Comparison of ENCODE assay signal across 15 cellular contexts in genomic region chr17:73797594-73798110, GRCh38.
A peak's percentile ranks its signal among the peaks of the same experiment; 100 is the strongest.
DNase-seq lines count a peak whose midpoint lies in the region; ATAC-seq and TF ChIP-seq lines count a peak whose summit lies in the region.
"Had no signal": no experiment of that assay in that cellular context is flagged by ENCODE, and none has a peak within 500 bp of the region (broad histone marks: within the 10 kb centered on the region; RNA-seq: fewer than 3 reads in every experiment).

No MANE protein-coding gene starts in this region.

- in situ Hi-C loops in GM23248 (cut with MboI): no loop called here

- H3K27me3 Mint-ChIP-seq in stimulated activated memory B cell treated with anti-CD40 and anti-IgM and Interleukin-4, amounts not matched to agents 10 μg/mL and 1 μg/mL and 100 μg/mL, for 72 hours: peaks cover 56% of the 10 kb centered on the region

- no peak overlapping the region for H3K4me3 Mint-ChIP-seq in stimulated activated memory B cell treated with anti-CD40 and anti-IgM and Interleukin-4, amounts not matched to agents 10 μg/mL and 1 μg/mL and 100 μg/mL, for 72 hours

- H3K79me2 ChIP-seq in GM23248 (ENCODE audit: insufficient read depth): no peaks in the 10 kb centered on the region
- no peaks in the 10 kb centered on the region for H3K79me2 ChIP-seq in hepatocyte

- H3K9me2 ChIP-seq in GM23248 (ENCODE audit: insufficient read depth) (no peaks in the 10 kb centered on the region), hepatocyte (replicated peaks; ENCODE audit: insufficient read depth) (no peaks in the 10 kb centered on the region)

- H2AFZ ChIP-seq in GM23248 (no peak overlapping the region), hepatocyte (no peak overlapping the region)

- peak overlapping the region; percentile 33 for H3K4me2 ChIP-seq in GM23248 (ENCODE audit: unreplicated experiment)
- H3K4me2 ChIP-seq in hepatocyte: peak overlapping the region; percentile 51

- H3K27me3 ChIP-seq in GM23248 (replicated peaks; ENCODE audit: insufficient read depth) (peaks cover 20% of the 10 kb centered on the region), adipocyte (replicated peaks; ENCODE audit: control insufficient read depth, insufficient read depth, low read length) (peaks cover 37% of the 10 kb centered on the region), hepatocyte (no peaks in the 10 kb centered on the region)
- H3K27me3 ChIP-seq: SJCRH30 had no signal

- H3K36me3 ChIP-seq in GM23248 (ENCODE audit: low read depth): no peaks in the 10 kb centered on the region
- H3K36me3 ChIP-seq in adipocyte (ENCODE audit: control insufficient read depth, insufficient read depth, low read length, severe bottlenecking): no peaks in the 10 kb centered on the region
- H3K36me3 ChIP-seq in hepatocyte (replicated peaks; ENCODE audit: insufficient read depth, low read depth): no peaks in the 10 kb centered on the region
- H3K36me3 ChIP-seq: SJCRH30 had no signal

- peak; percentile 14 for ATAC-seq in stimulated activated memory B cell treated with anti-CD40 and anti-IgM and Interleukin-4, amounts not matched to agents 10 μg/mL and 1 μg/mL and 100 μg/mL, for 72 hours
- no peak for ATAC-seq in HG03108 (IDR thresholded peaks at IDR 0.05; ENCODE audit: unreplicated experiment)

- H3K9me3 Mint-ChIP-seq in stimulated activated memory B cell treated with anti-CD40 and anti-IgM and Interleukin-4, amounts not matched to agents 10 μg/mL and 1 μg/mL and 100 μg/mL, for 72 hours: peaks cover 4% of the 10 kb centered on the region

- H4K20me1 ChIP-seq in GM23248 (ENCODE audit: insufficient read depth) (no peaks in the 10 kb centered on the region), hepatocyte (ENCODE audit: insufficient read depth, poor library complexity, severe bottlenecking) (no peaks in the 10 kb centered on the region)

- H3K9ac ChIP-seq in GM23248 (no peak overlapping the region), adipocyte (ENCODE audit: low read length) (no peak overlapping the region)

- no peak overlapping the region for H3K27ac Mint-ChIP-seq in stimulated activated memory B cell treated with anti-CD40 and anti-IgM and Interleukin-4, amounts not matched to agents 10 μg/mL and 1 μg/mL and 100 μg/mL, for 72 hours

- peak overlapping the region; percentile 13; the same call in 1 of the 2 replicates for H3K27ac ChIP-seq in GM23248
- peak overlapping the region; percentile 50 for H3K27ac ChIP-seq in hepatocyte
- H3K27ac ChIP-seq: SJCRH30 had no signal

- no peak for TF ChIP-seq CTCF in hepatocyte (IDR thresholded peaks at IDR 0.05; ENCODE audit: poor library complexity)

- no peaks in the 10 kb centered on the region for H3K36me3 Mint-ChIP-seq in stimulated activated memory B cell treated with anti-CD40 and anti-IgM and Interleukin-4, amounts not matched to agents 10 μg/mL and 1 μg/mL and 100 μg/mL, for 72 hours

- 36 to 37% methylated on average over 4 of the region's 4 CpGs for whole genome bisulfite sequencing in GM23248 (ENCODE audit: low coverage in 1 of 2, low lambda C conversion rate in 2 of 2, missing lambda C conversion rate in 2 of 2), 2 experiments
- 53% methylated on average over 4 of the region's 4 CpGs for WGBS in hepatocyte (ENCODE audit: low lambda C conversion rate, missing lambda C conversion rate)

- peaks cover 25% of the 10 kb centered on the region for H3K4me1 ChIP-seq in GM23248 (ENCODE audit: insufficient read depth)
- peaks cover 22% of the 10 kb centered on the region for H3K4me1 ChIP-seq in adipocyte (ENCODE audit: control insufficient read depth, insufficient read depth, low read length)
- peaks cover 43% of the 10 kb centered on the region for H3K4me1 ChIP-seq in hepatocyte (ENCODE audit: insufficient read depth)

- no peak overlapping the region for H3K4me3 ChIP-seq in GM23248
- H3K4me3 ChIP-seq in adipocyte (ENCODE audit: low read length): peak overlapping the region; percentile 11
- H3K4me3 ChIP-seq in hepatocyte: no peak overlapping the region
- H3K4me3 ChIP-seq: SJCRH30 had no signal

- no peaks in the 10 kb centered on the region for H3K9me3 ChIP-seq in GM23248 (ENCODE audit: low read depth)
- peaks cover 2% of the 10 kb centered on the region for H3K9me3 ChIP-seq in adipocyte (ENCODE audit: control insufficient read depth, low read length)
- H3K9me3 ChIP-seq in hepatocyte (ENCODE audit: low read depth): no peaks in the 10 kb centered on the region
- H3K9me3 ChIP-seq: SJCRH30 had no signal

- peaks cover 22% of the 10 kb centered on the region for H3F3A ChIP-seq in GM23248 (ENCODE audit: insufficient read depth)

- DNase-seq in GM23248: no peak
- no peak for DNase-seq in adipocyte (ENCODE audit: low read depth)
- no peak for DNase-seq in hepatocyte (ENCODE audit: low spot score)
- DNase-seq in effector CD4-positive, alpha-beta T cell: no peak
- no peak for DNase-seq in kidney tubule cell (ENCODE audit: low spot score)
- no peak for DNase-seq in GOT3 (lab: John Stamatoyannopoulos, UW)
- DNase-seq: DMS153, KG1, MM.1S, NCI-H1105, NCI-H187, SW 1271 had no signal

- H3K4me1 Mint-ChIP-seq in stimulated activated memory B cell treated with anti-CD40 and anti-IgM and Interleukin-4, amounts not matched to agents 10 μg/mL and 1 μg/mL and 100 μg/mL, for 72 hours: no peaks in the 10 kb centered on the region
